4 cellular contexts compared by ENCODE assay signal in the genomic region with DNA sequence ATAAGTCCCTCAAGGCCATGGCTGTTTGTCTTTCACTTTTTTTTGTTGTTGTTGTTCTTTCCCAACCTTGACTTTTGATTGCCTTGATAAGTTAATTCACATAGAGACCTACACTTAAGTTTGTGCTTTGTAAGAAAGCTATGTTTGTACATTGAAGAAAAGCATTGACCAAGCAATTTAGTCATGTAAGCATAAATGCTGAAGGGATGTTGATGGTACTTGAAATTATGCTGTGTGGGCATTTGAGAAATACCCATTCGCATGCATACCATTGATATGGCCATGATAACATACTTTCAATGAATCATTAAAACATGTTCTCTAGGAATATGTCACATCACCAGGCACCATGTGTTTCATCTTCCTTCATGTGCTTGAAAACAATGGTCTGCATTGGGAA.
TF ChIP-seq lines count a peak whose summit lies in the region.

No MANE protein-coding gene starts in this region.

TF ChIP-seq in HepG2, 621 proteins besides CTCF, POLR2A, EP300 and RAD21:
- TF ChIP-seq, protein P1, sequence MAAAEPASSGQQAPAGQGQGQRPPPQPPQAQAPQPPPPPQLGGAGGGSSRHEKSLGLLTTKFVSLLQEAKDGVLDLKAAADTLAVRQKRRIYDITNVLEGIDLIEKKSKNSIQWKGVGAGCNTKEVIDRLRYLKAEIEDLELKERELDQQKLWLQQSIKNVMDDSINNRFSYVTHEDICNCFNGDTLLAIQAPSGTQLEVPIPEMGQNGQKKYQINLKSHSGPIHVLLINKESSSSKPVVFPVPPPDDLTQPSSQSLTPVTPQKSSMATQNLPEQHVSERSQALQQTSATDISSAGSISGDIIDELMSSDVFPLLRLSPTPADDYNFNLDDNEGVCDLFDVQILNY (CRISPR knock-in tag; conservative IDR thresholded peaks at IDR 0.05), result no peak
- TF ChIP-seq MAFK (conservative IDR thresholded peaks at IDR 0.05 in 1 of 2, IDR thresholded peaks at IDR 0.05 in 1 of 2; ENCODE audit: low read length in 2 of 2), result peak; percentile 77 to 82; a peak in 3 of 4 replicates
- no peak for TF ChIP-seq ZBTB8A (CRISPR knock-in tag; IDR thresholded peaks at IDR 0.05; ENCODE audit: borderline replicate concordance, low read depth)
- peak; percentile 75 for TF ChIP-seq MAFF (IDR thresholded peaks at IDR 0.05; ENCODE audit: low read depth, low read length)
- TF ChIP-seq, protein P2, sequence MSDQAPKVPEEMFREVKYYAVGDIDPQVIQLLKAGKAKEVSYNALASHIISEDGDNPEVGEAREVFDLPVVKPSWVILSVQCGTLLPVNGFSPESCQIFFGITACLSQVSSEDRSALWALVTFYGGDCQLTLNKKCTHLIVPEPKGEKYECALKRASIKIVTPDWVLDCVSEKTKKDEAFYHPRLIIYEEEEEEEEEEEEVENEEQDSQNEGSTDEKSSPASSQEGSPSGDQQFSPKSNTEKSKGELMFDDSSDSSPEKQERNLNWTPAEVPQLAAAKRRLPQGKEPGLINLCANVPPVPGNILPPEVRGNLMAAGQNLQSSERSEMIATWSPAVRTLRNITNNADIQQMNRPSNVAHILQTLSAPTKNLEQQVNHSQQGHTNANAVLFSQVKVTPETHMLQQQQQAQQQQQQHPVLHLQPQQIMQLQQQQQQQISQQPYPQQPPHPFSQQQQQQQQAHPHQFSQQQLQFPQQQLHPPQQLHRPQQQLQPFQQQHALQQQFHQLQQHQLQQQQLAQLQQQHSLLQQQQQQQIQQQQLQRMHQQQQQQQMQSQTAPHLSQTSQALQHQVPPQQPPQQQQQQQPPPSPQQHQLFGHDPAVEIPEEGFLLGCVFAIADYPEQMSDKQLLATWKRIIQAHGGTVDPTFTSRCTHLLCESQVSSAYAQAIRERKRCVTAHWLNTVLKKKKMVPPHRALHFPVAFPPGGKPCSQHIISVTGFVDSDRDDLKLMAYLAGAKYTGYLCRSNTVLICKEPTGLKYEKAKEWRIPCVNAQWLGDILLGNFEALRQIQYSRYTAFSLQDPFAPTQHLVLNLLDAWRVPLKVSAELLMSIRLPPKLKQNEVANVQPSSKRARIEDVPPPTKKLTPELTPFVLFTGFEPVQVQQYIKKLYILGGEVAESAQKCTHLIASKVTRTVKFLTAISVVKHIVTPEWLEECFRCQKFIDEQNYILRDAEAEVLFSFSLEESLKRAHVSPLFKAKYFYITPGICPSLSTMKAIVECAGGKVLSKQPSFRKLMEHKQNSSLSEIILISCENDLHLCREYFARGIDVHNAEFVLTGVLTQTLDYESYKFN (CRISPR knock-in tag; conservative IDR thresholded peaks at IDR 0.05), result no peak

TF ChIP-seq in A549, 52 proteins besides CTCF, POLR2A, EP300 and RAD21:
- TF ChIP-seq MAFK (IDR thresholded peaks at IDR 0.05; ENCODE audit: partially characterized antibody), result peak; percentile 77
- no peak for TF ChIP-seq HOXB5 (CRISPR knock-in tag; IDR thresholded peaks at IDR 0.05)

TF ChIP-seq in IMR-90, 13 proteins besides CTCF, POLR2A, EP300 and RAD21:
- peak; percentile 51 for TF ChIP-seq MAFK (IDR thresholded peaks at IDR 0.05; ENCODE audit: low read depth, low read length)
- no peak for TF ChIP-seq CHD1 (IDR thresholded peaks at IDR 0.05; ENCODE audit: low read depth, low read length)

TF ChIP-seq in K562, 482 proteins besides CTCF, POLR2A, EP300 and RAD21:
- TF ChIP-seq C11orf30 (IDR thresholded peaks at IDR 0.05; ENCODE audit: low read depth) (peak; percentile 24; the same call in 1 of the 2 replicates), USF1 (CRISPR knock-in tag; IDR thresholded peaks at IDR 0.05) (no peak), GABPB1 (CRISPR knock-in tag; IDR thresholded peaks at IDR 0.05) (no peak), SIN3B (IDR thresholded peaks at IDR 0.05; ENCODE audit: low read depth) (no peak), SNRNP70 (optimal IDR thresholded peaks at IDR 0.05; ENCODE audit: low read depth, low read length) (no peak), PCBP2 (IDR thresholded peaks at IDR 0.05; ENCODE audit: low read depth, low read length, poor library complexity, severe bottlenecking) (no peak), RB1 (IDR thresholded peaks at IDR 0.05; ENCODE audit: low read depth) (no peak), MAFG (tag; conservative IDR thresholded peaks at IDR 0.05) (0 out of 2 replicates have a peak, but pooled peaks have one; percentile 12), KLF1 (tag; IDR thresholded peaks at IDR 0.05) (no peak)
TF ChIP-seq in K562: peak in this region for 2.
